9 cellular contexts compared by ENCODE assay signal in the genomic region with DNA sequence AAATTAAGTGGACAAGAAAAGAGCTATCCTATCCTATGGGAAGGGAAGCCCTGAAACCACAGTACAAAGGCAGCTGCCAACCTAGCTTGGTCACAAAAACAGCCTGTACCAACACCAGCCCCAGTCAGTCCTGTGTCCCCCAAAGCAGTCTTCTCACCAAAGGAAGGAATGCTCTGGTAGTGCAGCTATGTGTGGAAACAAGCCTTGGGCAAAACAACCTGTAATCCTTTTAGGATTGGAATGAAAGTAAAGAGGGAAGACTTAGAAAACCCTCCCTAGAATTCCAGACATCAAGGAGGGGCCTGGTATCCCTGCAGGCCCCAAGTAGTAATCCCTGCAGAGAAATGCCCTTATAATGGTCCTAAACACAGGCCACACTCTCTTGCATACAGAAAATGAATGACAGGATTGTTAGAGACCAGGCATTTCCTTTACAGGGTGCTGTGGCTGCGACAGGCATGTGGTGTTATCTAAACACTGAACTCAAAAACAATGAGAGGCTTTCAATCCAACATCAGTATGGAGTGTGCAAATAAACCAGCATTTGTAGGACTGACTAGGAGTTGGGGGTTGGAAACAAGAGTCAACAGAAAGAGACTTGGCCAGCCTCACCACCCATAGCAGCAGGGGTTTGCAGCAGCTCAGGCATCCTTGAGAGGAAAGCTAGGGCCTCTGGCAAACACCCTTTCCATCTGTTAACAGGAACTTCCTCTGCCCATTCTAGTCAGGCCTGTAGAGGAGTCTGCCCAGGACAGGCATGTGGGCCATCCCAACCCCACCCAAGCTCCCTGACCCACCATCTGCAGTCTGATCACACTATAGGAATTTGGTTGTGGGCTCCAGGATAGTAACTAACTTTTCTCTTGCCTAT. TPM values are rescaled to one million over a fixed set of nuclear protein-coding genes. Genes with fewer than 3 reads are reported as not detected.
DNase-seq lines count a peak whose midpoint lies in the region; ATAC-seq and TF ChIP-seq lines count a peak whose summit lies in the region.
"Had no signal": no experiment of that assay in that cellular context is flagged by ENCODE, and none has a peak within 500 bp of the region (broad histone marks: within the 10 kb centered on the region; RNA-seq: fewer than 3 reads in every experiment).

No MANE protein-coding gene starts in this region.

- intact Hi-C loops in breast epithelium (cut with DNase I; ENCODE audit: low total_unique reads): no loop called here

- no peak overlapping the region for H3K4me3 ChIP-seq in HUES6 (ENCODE audit: low read depth, low read length)
- H3K4me3 ChIP-seq in breast epithelium: no peak overlapping the region

- H3K27ac ChIP-seq in HUES6 (ENCODE audit: low read depth, low read length) (peak overlapping the region; percentile 13; the same call in 1 of the 2 replicates), breast epithelium (peak overlapping the region; percentile 79 to 80)

- no peak for ATAC-seq in memory B cell (ENCODE audit: low read depth)
- no peak for ATAC-seq in GM19328 (IDR thresholded peaks at IDR 0.05; ENCODE audit: unreplicated experiment)
- ATAC-seq in HG03045 (IDR thresholded peaks at IDR 0.05; ENCODE audit: unreplicated experiment): no peak
- no peak for ATAC-seq in GM19395 (IDR thresholded peaks at IDR 0.05; ENCODE audit: unreplicated experiment)

- H3K4me1 ChIP-seq in HUES6 (ENCODE audit: control insufficient read depth, insufficient read depth, low read length): peaks cover 28% of the 10 kb centered on the region
- peaks cover 0 to 6% of the 10 kb centered on the region in 2 donors for H3K4me1 ChIP-seq in breast epithelium

- no peak overlapping the region for H3K4me3 Mint-ChIP-seq in memory B cell

- H3K27ac Mint-ChIP-seq in memory B cell: peak overlapping the region; percentile 36

- no peaks in the 10 kb centered on the region for H3K9me3 ChIP-seq in HUES6 (ENCODE audit: control insufficient read depth, insufficient read depth, low read depth, low read length)
- H3K9me3 ChIP-seq in breast epithelium: no peaks in the 10 kb centered on the region

- H3K27me3 ChIP-seq in HUES6 (ENCODE audit: control insufficient read depth, insufficient read depth, low read length): no peaks in the 10 kb centered on the region
- no peaks in the 10 kb centered on the region for H3K27me3 ChIP-seq in breast epithelium

- peaks cover 2% of the 10 kb centered on the region for H3K4me1 Mint-ChIP-seq in memory B cell

- H3K27me3 Mint-ChIP-seq in memory B cell: no peaks in the 10 kb centered on the region

- H3K9me3 Mint-ChIP-seq in memory B cell: no peaks in the 10 kb centered on the region

- H3K9ac ChIP-seq in HUES6 (ENCODE audit: low read length): peak overlapping the region; percentile 33

- H3K36me3 Mint-ChIP-seq in memory B cell: peaks cover 19% of the 10 kb centered on the region

- H3K36me3 ChIP-seq in HUES6 (ENCODE audit: control insufficient read depth, insufficient read depth, low read length) (peaks cover 15% of the 10 kb centered on the region), breast epithelium (no peaks in the 10 kb centered on the region)

- TF ChIP-seq POLR2A in breast epithelium (IDR thresholded peaks at IDR 0.05): no peak

- DNase-seq in AG08395 (ENCODE audit: low spot score) (peak; percentile 39), breast epithelium (ENCODE audit: low spot score in 2 of 2) (peak in 1 of 2 donors; percentile 67), memory B cell (ENCODE audit: low spot score in 2 of 2) (no peak), dedifferentiated amniotic fluid mesenchymal stem cell (ENCODE audit: extremely low spot score) (no peak)
- DNase-seq: KBM-7 had no signal

- peak in 1 of 3 donors; percentile 5 for TF ChIP-seq CTCF in breast epithelium (IDR thresholded peaks at IDR 0.05)

RNA-seq across cellular contexts. Expression of gene DCAF5, which starts 59.1 kb away (rescaled TPM):
- 10 to 100 TPM; 40.4 to 45.0 (median 43.3) TPM for total RNA-seq in breast epithelium
